Comparison of ENCODE assay signal across 8 cellular contexts in genomic region chr3:134250717-134251220, GRCh38. TPM values are rescaled to one million over a fixed set of nuclear protein-coding genes. Genes with fewer than 3 reads are reported as not detected.
DNase-seq lines count a peak whose midpoint lies in the region; ATAC-seq and TF ChIP-seq lines count a peak whose summit lies in the region.

Gene RYK (minus strand): TSS chr3:134250859. CDS start chr3:134250654, 205 bp downstream.

- TF ChIP-seq CTCF in activated B cell treated with CpG ODN at 0.5 μM for 24 hours (IDR thresholded peaks at IDR 0.05): no peak

- peak within 1 kb of the TSS; percentile 92 for H3K27ac Mint-ChIP-seq in activated B cell treated with CpG ODN at 0.5 μM for 24 hours

- POLR2A ChIA-PET in activated B cell treated with CpG ODN at 0.5 μM for 24 hours (lab: Charles Lee): interaction anchor here (0.7 to 1.9 kb wide), 7 partner anchors 10 to 237 kb away, joined by 3 to 22 read pairs (median 5); partner anchors contain the start of genes ANAPC13 and CEP63

- peak; percentile 67 for DNase-seq in ACHN
- peak; percentile 70 for DNase-seq in NCI-H2171 treated with DMSO at 0.1 percent for 48 hours (lab: John Stamatoyannopoulos, UW)
- peak; percentile 86 for DNase-seq in activated B cell treated with CpG ODN at 0.5 μM for 24 hours
- peak in 58 of 61 donors; percentile 15 to 83 (median 60) for DNase-seq in caudate nucleus (lab: John Stamatoyannopoulos, UW)
- peak; percentile 71 for DNase-seq in iris pigment epithelial cell (ENCODE audit: low read depth)
- DNase-seq in stimulated activated CD4-positive, alpha-beta T cell treated with anti-CD3 and anti-CD28 coated beads, Interleukin-12 subunit alpha, Interleukin-12 subunit beta, amount 100 ng/mL, for 24 hours (ENCODE audit: low read depth in 2 of 2): peak; percentile 50 to 56

- H3K9me3 Mint-ChIP-seq in activated B cell treated with CpG ODN at 0.5 μM for 24 hours: no peaks in the 10 kb centered on the region

- CTCF ChIA-PET in activated B cell treated with CpG ODN at 0.5 μM for 24 hours (lab: Charles Lee): interaction anchor here (1.1 to 1.3 kb wide), 2 partner anchors 13 to 26 kb away, joined by 3 to 5 read pairs; no protein-coding TSS in a partner anchor

- H3K4me3 Mint-ChIP-seq in activated B cell treated with CpG ODN at 0.5 μM for 24 hours: peak within 1 kb of the TSS; percentile 94

- ATAC-seq in GM18870 (IDR thresholded peaks at IDR 0.05; ENCODE audit: unreplicated experiment): peak; percentile 57
- ATAC-seq in HG03103 (IDR thresholded peaks at IDR 0.05; ENCODE audit: low read depth, unreplicated experiment): peak; percentile 75
- peak; percentile 74 for ATAC-seq in activated B cell treated with CpG ODN at 0.5 μM for 24 hours (ENCODE audit: low read depth)

- in situ Hi-C loops in ACHN (cut with HindIII; ENCODE audit: low pct_ligation_motif_present, low pct_unique_long_range_greater_than_20kb, low sequenced_read_pairs): no loop called here

- peaks cover 57% of the 10 kb centered on the region for H3K4me1 Mint-ChIP-seq in activated B cell treated with CpG ODN at 0.5 μM for 24 hours

- H3K36me3 Mint-ChIP-seq in activated B cell treated with CpG ODN at 0.5 μM for 24 hours (ENCODE audit: low read depth): peaks cover 6% of the 10 kb centered on the region

- H3K27ac ChIP-seq in caudate nucleus (ENCODE audit: low read depth, low read length): peak within 1 kb of the TSS; percentile 90

- no peaks in the 10 kb centered on the region for H3K27me3 Mint-ChIP-seq in activated B cell treated with CpG ODN at 0.5 μM for 24 hours

- intact Hi-C loops in activated B cell treated with CpG ODN at 0.5 μM for 24 hours (cut with micrococcal nuclease): loop anchor here (1.0 to 5.0 kb wide), 8 partner anchors 14 to 1833 kb away; partner anchors contain the start of genes CEP63, DNAJC13, NPHP3 and SRPRB

RNA-seq across cellular contexts. Expression of gene RYK, which starts in this region (rescaled TPM):
- total RNA-seq in activated B cell treated with CpG ODN at 0.5 μM for 24 hours: 34.0 and 38.8 TPM in 2 replicates

Comparison
In these comparisons a context has a peak if more than half of its experiments do, and no peak if none do; other contexts are left out.
1. Peak in every context shown above with its lines: DNase-seq, ATAC-seq and H3K27ac ChIP-seq.